9 cellular contexts compared by ENCODE assay signal in the genomic region with DNA sequence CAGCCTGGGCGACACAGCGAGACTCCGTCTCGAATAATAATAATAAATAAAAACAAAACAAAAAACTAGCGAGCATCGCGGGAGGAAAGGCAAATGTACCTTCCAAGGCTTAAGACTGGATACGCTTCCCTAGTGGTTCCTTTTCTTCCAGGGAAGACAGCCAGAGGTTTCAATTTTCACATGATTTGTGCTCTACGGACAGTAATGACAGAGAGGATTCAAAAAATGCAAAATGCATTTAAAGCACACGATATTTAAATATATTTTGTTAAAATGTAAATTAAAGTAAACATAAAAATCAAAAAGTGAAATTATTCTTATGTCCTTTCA. TPM values are rescaled to one million over a fixed set of nuclear protein-coding genes. Genes with fewer than 3 reads are reported as not detected.
DNase-seq lines count a peak whose midpoint lies in the region; ATAC-seq and TF ChIP-seq lines count a peak whose summit lies in the region.
"Had no signal": no experiment of that assay in that cellular context is flagged by ENCODE, and none has a peak within 500 bp of the region (broad histone marks: within the 10 kb centered on the region; RNA-seq: fewer than 3 reads in every experiment).

No MANE protein-coding gene starts in this region.

- peak overlapping the region; percentile 77 for H3K4me3 Mint-ChIP-seq in activated CD4-positive, alpha-beta T cell treated with anti-CD3 and anti-CD28 coated beads for 36 hours
- peak overlapping the region; percentile 93 for H3K4me3 Mint-ChIP-seq in activated B cell treated with CpG ODN at 0.5 μM for 24 hours
- peak overlapping the region; percentile 83 for H3K4me3 Mint-ChIP-seq in stimulated activated memory B cell treated with anti-CD40 and anti-IgM and Interleukin-4, amounts not matched to agents 10 μg/mL and 1 μg/mL and 100 μg/mL, for 72 hours

- ATAC-seq in activated CD4-positive, alpha-beta T cell treated with anti-CD3 and anti-CD28 coated beads for 36 hours: no peak
- ATAC-seq in activated B cell treated with CpG ODN at 0.5 μM for 24 hours (ENCODE audit: low read depth) (no peak), GM18868 (IDR thresholded peaks at IDR 0.05; ENCODE audit: unreplicated experiment) (no peak)
- ATAC-seq in stimulated activated memory B cell treated with anti-CD40 and anti-IgM and Interleukin-4, amounts not matched to agents 10 μg/mL and 1 μg/mL and 100 μg/mL, for 72 hours: no peak

- intact Hi-C loops in activated CD4-positive, alpha-beta T cell treated with anti-CD3 and anti-CD28 coated beads for 36 hours (cut with DNase I, micrococcal nuclease): loop anchor here (1.0 kb wide), 4 partner anchors 11 to 408 kb away; no protein-coding TSS in a partner anchor
- intact Hi-C loops in activated B cell treated with CpG ODN at 0.5 μM for 24 hours (cut with micrococcal nuclease): loop anchor here (1.0 kb wide), 3 partner anchors 30 to 408 kb away; no protein-coding TSS in a partner anchor

- H3K9me3 Mint-ChIP-seq in activated CD4-positive, alpha-beta T cell treated with anti-CD3 and anti-CD28 coated beads for 36 hours (ENCODE audit: low read depth): no peaks in the 10 kb centered on the region
- no peaks in the 10 kb centered on the region for H3K9me3 Mint-ChIP-seq in activated B cell treated with CpG ODN at 0.5 μM for 24 hours
- H3K9me3 Mint-ChIP-seq in stimulated activated memory B cell treated with anti-CD40 and anti-IgM and Interleukin-4, amounts not matched to agents 10 μg/mL and 1 μg/mL and 100 μg/mL, for 72 hours: peaks cover 3% of the 10 kb centered on the region

- H3K4me1 ChIP-seq in hepatocyte (ENCODE audit: insufficient read depth): no peaks in the 10 kb centered on the region

- no peaks in the 10 kb centered on the region for H3K9me2 ChIP-seq in hepatocyte (replicated peaks; ENCODE audit: insufficient read depth)

- 48% methylated on average over 10 of the region's 10 CpGs for WGBS in hepatocyte (ENCODE audit: low lambda C conversion rate, missing lambda C conversion rate)

- H3K36me3 ChIP-seq in hepatocyte (replicated peaks; ENCODE audit: insufficient read depth, low read depth): no peaks in the 10 kb centered on the region

- CTCF ChIA-PET in activated CD4-positive, alpha-beta T cell treated with anti-CD3 and anti-CD28 coated beads for 36 hours (lab: Charles Lee): no interaction called here
- CTCF ChIA-PET in activated B cell treated with CpG ODN at 0.5 μM for 24 hours (lab: Charles Lee): no interaction called here

- no peaks in the 10 kb centered on the region for H3K9me3 ChIP-seq in hepatocyte (ENCODE audit: low read depth)

- no peak for DNase-seq in activated CD4-positive, alpha-beta T cell treated with anti-CD3 and anti-CD28 coated beads for 36 hours
- DNase-seq in activated CD4-positive, alpha-beta T cell treated with anti-CD3 and anti-CD28 coated beads, Interleukin-2, amount 50 U/mL, for 4 hours: no peak
- no peak for DNase-seq in activated B cell treated with CpG ODN at 0.5 μM for 24 hours
- no peak for DNase-seq in hepatocyte (ENCODE audit: low spot score)
- no peak for DNase-seq in activated effector memory CD4-positive, alpha-beta T cell treated with anti-CD3 and anti-CD28 coated beads, Interleukin-2, amount 50 U/mL, for 16 hours
- no peak for DNase-seq in mucosa of gallbladder (ENCODE audit: low spot score)
- DNase-seq: NCI-H2227 treated with DMSO at 0.1 percent for 48 hours had no signal

- H3K36me3 Mint-ChIP-seq in activated CD4-positive, alpha-beta T cell treated with anti-CD3 and anti-CD28 coated beads for 36 hours (ENCODE audit: low read depth): no peaks in the 10 kb centered on the region
- peaks cover 16% of the 10 kb centered on the region for H3K36me3 Mint-ChIP-seq in activated B cell treated with CpG ODN at 0.5 μM for 24 hours (ENCODE audit: low read depth)
- no peaks in the 10 kb centered on the region for H3K36me3 Mint-ChIP-seq in stimulated activated memory B cell treated with anti-CD40 and anti-IgM and Interleukin-4, amounts not matched to agents 10 μg/mL and 1 μg/mL and 100 μg/mL, for 72 hours

- H4K20me1 ChIP-seq in hepatocyte (ENCODE audit: insufficient read depth, poor library complexity, severe bottlenecking): no peaks in the 10 kb centered on the region

- POLR2A ChIA-PET in activated CD4-positive, alpha-beta T cell treated with anti-CD3 and anti-CD28 coated beads for 36 hours (lab: Charles Lee): no interaction called here
- POLR2A ChIA-PET in activated B cell treated with CpG ODN at 0.5 μM for 24 hours (lab: Charles Lee): interaction anchor here (0.6 kb wide), 1 partner anchor 42 kb away, joined by 7 read pairs; the partner anchor contains the start of gene TRIM52

- TF ChIP-seq CTCF in activated B cell treated with CpG ODN at 0.5 μM for 24 hours (IDR thresholded peaks at IDR 0.05) (no peak), hepatocyte (IDR thresholded peaks at IDR 0.05; ENCODE audit: poor library complexity) (no peak)

- H3K4me3 ChIP-seq in hepatocyte: peak overlapping the region; percentile 12

- peak overlapping the region; percentile 53 for H2AFZ ChIP-seq in hepatocyte

- peak overlapping the region; percentile 85 for H3K27ac Mint-ChIP-seq in activated CD4-positive, alpha-beta T cell treated with anti-CD3 and anti-CD28 coated beads for 36 hours
- peak overlapping the region; percentile 96 for H3K27ac Mint-ChIP-seq in activated B cell treated with CpG ODN at 0.5 μM for 24 hours
- peak overlapping the region; percentile 62 for H3K27ac Mint-ChIP-seq in stimulated activated memory B cell treated with anti-CD40 and anti-IgM and Interleukin-4, amounts not matched to agents 10 μg/mL and 1 μg/mL and 100 μg/mL, for 72 hours

- peak overlapping the region; percentile 78 for H3K4me2 ChIP-seq in hepatocyte

- peaks cover 47% of the 10 kb centered on the region for H3K4me1 Mint-ChIP-seq in activated CD4-positive, alpha-beta T cell treated with anti-CD3 and anti-CD28 coated beads for 36 hours
- peaks cover 46% of the 10 kb centered on the region for H3K4me1 Mint-ChIP-seq in activated B cell treated with CpG ODN at 0.5 μM for 24 hours
- peaks cover 43% of the 10 kb centered on the region for H3K4me1 Mint-ChIP-seq in stimulated activated memory B cell treated with anti-CD40 and anti-IgM and Interleukin-4, amounts not matched to agents 10 μg/mL and 1 μg/mL and 100 μg/mL, for 72 hours

- no peaks in the 10 kb centered on the region for H3K27me3 ChIP-seq in hepatocyte

- no peaks in the 10 kb centered on the region for H3K27me3 Mint-ChIP-seq in activated CD4-positive, alpha-beta T cell treated with anti-CD3 and anti-CD28 coated beads for 36 hours
- peaks cover 7% of the 10 kb centered on the region for H3K27me3 Mint-ChIP-seq in activated B cell treated with CpG ODN at 0.5 μM for 24 hours
- H3K27me3 Mint-ChIP-seq in stimulated activated memory B cell treated with anti-CD40 and anti-IgM and Interleukin-4, amounts not matched to agents 10 μg/mL and 1 μg/mL and 100 μg/mL, for 72 hours: no peaks in the 10 kb centered on the region

- H3K79me2 ChIP-seq in hepatocyte: no peaks in the 10 kb centered on the region

- H3K27ac ChIP-seq in hepatocyte: peak overlapping the region; percentile 17

RNA-seq across cellular contexts. Expression of gene TRIM41, which starts 4.3 kb away (rescaled TPM):
- total RNA-seq in activated CD4-positive, alpha-beta T cell treated with anti-CD3 and anti-CD28 coated beads for 36 hours: 10 to 100 TPM; 27.0 to 30.7 TPM
- total RNA-seq in activated B cell treated with CpG ODN at 0.5 μM for 24 hours: 34.9 and 39.6 TPM in 2 replicates
- total RNA-seq in hepatocyte: 11.9 and 14.9 TPM in 2 replicates
- 1.7 and 2.0 TPM in 2 replicates for polyA plus RNA-seq in hepatocyte
- 47.6 TPM for total RNA-seq in mucosa of gallbladder

RNA-seq across cellular contexts. Expression of gene TRIM7, which starts 13.8 kb away (rescaled TPM):
- total RNA-seq in activated CD4-positive, alpha-beta T cell treated with anti-CD3 and anti-CD28 coated beads for 36 hours: 1 to 10 TPM; 1.4 to 1.6 TPM
- total RNA-seq in activated B cell treated with CpG ODN at 0.5 μM for 24 hours: 0.32 and 0.51 TPM in 2 replicates
- not detected in 2 replicates for total RNA-seq in hepatocyte
- 0.35 TPM in 1 of 2 replicates, not detected in the other for polyA plus RNA-seq in hepatocyte
- total RNA-seq in mucosa of gallbladder: 1.2 TPM

RNA-seq across cellular contexts. Expression of gene RACK1, which starts 24.9 kb away (rescaled TPM):
- 1,000 to 10,000 TPM; 2,724 to 3,901 TPM for total RNA-seq in activated CD4-positive, alpha-beta T cell treated with anti-CD3 and anti-CD28 coated beads for 36 hours
- 2,528 and 2,812 TPM in 2 replicates for total RNA-seq in activated B cell treated with CpG ODN at 0.5 μM for 24 hours
- total RNA-seq in hepatocyte: 2,199 and 2,553 TPM in 2 replicates
- polyA plus RNA-seq in hepatocyte: 680 TPM in 2 replicates
- total RNA-seq in mucosa of gallbladder: 1,033 TPM

RNA-seq across cellular contexts. Expression of gene TRIM52, which starts 42.2 kb away (rescaled TPM):
- total RNA-seq in activated CD4-positive, alpha-beta T cell treated with anti-CD3 and anti-CD28 coated beads for 36 hours: 10 to 100 TPM; 10.4 to 13.1 TPM
- total RNA-seq in activated B cell treated with CpG ODN at 0.5 μM for 24 hours (30.9 and 36.9 TPM in 2 replicates), hepatocyte (6.1 and 13.2 TPM in 2 replicates), mucosa of gallbladder (22.8 TPM)
- polyA plus RNA-seq in hepatocyte: 6.5 and 9.9 TPM in 2 replicates
